In genomic region chr3:14429689-14430452, GRCh38 we compare ENCODE assay signal across 1 cellular context.
A peak's percentile ranks its signal among the peaks of the same experiment; 100 is the strongest.
TF ChIP-seq lines count a peak whose summit lies in the region.

No MANE protein-coding gene starts in this region.

TF ChIP-seq in K562, 482 proteins besides CTCF, POLR2A, EP300 and RAD21 (continued from another document):
- no peak for TF ChIP-seq THAP12 (CRISPR knock-in tag; IDR thresholded peaks at IDR 0.05)
- no peak for TF ChIP-seq IRF1 (CRISPR knock-in tag; IDR thresholded peaks at IDR 0.05; ENCODE audit: borderline replicate concordance)
- no peak for TF ChIP-seq THAP7 (CRISPR knock-in tag; IDR thresholded peaks at IDR 0.05)
- no peak for TF ChIP-seq DNMT1 (IDR thresholded peaks at IDR 0.05)
- TF ChIP-seq ZBTB7A (IDR thresholded peaks at IDR 0.05; ENCODE audit: borderline replicate concordance, control insufficient read depth, low read depth, low read length) = no peak
- TF ChIP-seq TCFL5 (CRISPR knock-in tag; conservative IDR thresholded peaks at IDR 0.05) = no peak
- TF ChIP-seq RAD51 (IDR thresholded peaks at IDR 0.05; ENCODE audit: borderline replicate concordance, low read depth) = no peak
- TF ChIP-seq KDM5B (IDR thresholded peaks at IDR 0.05; ENCODE audit: insufficient replicate concordance, low read depth, low read length) = no peak
- no peak for TF ChIP-seq ZNF589 (CRISPR knock-in tag; IDR thresholded peaks at IDR 0.05; ENCODE audit: low read depth)
- no peak for TF ChIP-seq PURB (CRISPR knock-in tag; IDR thresholded peaks at IDR 0.05; ENCODE audit: low read depth)
- TF ChIP-seq ZSCAN32 (CRISPR knock-in tag; IDR thresholded peaks at IDR 0.05) = no peak
- TF ChIP-seq RBM14 (IDR thresholded peaks at IDR 0.05; ENCODE audit: borderline replicate concordance, insufficient read depth, low read depth, low read length) = no peak
- TF ChIP-seq TEAD2 (tag; IDR thresholded peaks at IDR 0.05) = no peak
- peak; percentile 79 for TF ChIP-seq ARID1B (IDR thresholded peaks at IDR 0.05)
- no peak for TF ChIP-seq ZMIZ1 (IDR thresholded peaks at IDR 0.05; ENCODE audit: low read depth in 2 of 2, low read length in 2 of 2)
- TF ChIP-seq SRSF3 (IDR thresholded peaks at IDR 0.05; ENCODE audit: insufficient read depth, low read length) = no peak
- TF ChIP-seq THRAP3 (IDR thresholded peaks at IDR 0.05; ENCODE audit: borderline replicate concordance) = no peak
- 0 out of 2 replicates have a peak, but pooled peaks have one; percentile 30 for TF ChIP-seq USF1 (CRISPR knock-in tag; IDR thresholded peaks at IDR 0.05)
- TF ChIP-seq PRPF4 (IDR thresholded peaks at IDR 0.05; ENCODE audit: insufficient read depth, low read depth, low read length, poor library complexity, severe bottlenecking) = no peak
- no peak for TF ChIP-seq ZNF354B (CRISPR knock-in tag; IDR thresholded peaks at IDR 0.05)
- TF ChIP-seq SMARCC2 (IDR thresholded peaks at IDR 0.05; ENCODE audit: low read depth) = no peak
- TF ChIP-seq ZNF655 (CRISPR knock-in tag; IDR thresholded peaks at IDR 0.05) = no peak
- TF ChIP-seq ZNF395 (CRISPR knock-in tag; IDR thresholded peaks at IDR 0.05) = no peak; the same call in 1 of the 2 replicates
- no peak for TF ChIP-seq ETV1 (tag; conservative IDR thresholded peaks at IDR 0.05; ENCODE audit: low read depth)
- no peak for TF ChIP-seq HMG20B (CRISPR knock-in tag; IDR thresholded peaks at IDR 0.05)
- TF ChIP-seq ZC3H8 (IDR thresholded peaks at IDR 0.05) = no peak
- TF ChIP-seq RBM22 (IDR thresholded peaks at IDR 0.05; ENCODE audit: low read depth, low read length, poor library complexity, severe bottlenecking) = no peak
- no peak for TF ChIP-seq ZSCAN29 (IDR thresholded peaks at IDR 0.05)
- no peak for TF ChIP-seq FUS (optimal IDR thresholded peaks at IDR 0.05; ENCODE audit: low read depth, low read length)
- no peak for TF ChIP-seq ZNF277 (CRISPR knock-in tag; IDR thresholded peaks at IDR 0.05; ENCODE audit: borderline replicate concordance)
- TF ChIP-seq SAFB (IDR thresholded peaks at IDR 0.05; ENCODE audit: borderline replicate concordance, low read depth, low read length) = no peak
